Comparison of ENCODE assay signal across 8 cellular contexts in genomic region chr11:46120361-46120710, GRCh38. TPM values are rescaled to one million over a fixed set of nuclear protein-coding genes. Genes with fewer than 3 reads are reported as not detected.
DNase-seq lines count a peak whose midpoint lies in the region; ATAC-seq and TF ChIP-seq lines count a peak whose summit lies in the region.

No MANE protein-coding gene starts in this region.

- H3K27me3 Mint-ChIP-seq in activated CD8-positive, alpha-beta T cell treated with anti-CD3 and anti-CD28 coated beads for 36 hours = no peaks in the 10 kb centered on the region

- no peaks in the 10 kb centered on the region for H3K27me3 ChIP-seq in rectal smooth muscle tissue (ENCODE audit: control insufficient read depth, insufficient read depth, low read length)

- no peaks in the 10 kb centered on the region for H3K9me3 Mint-ChIP-seq in activated naive CD4-positive, alpha-beta T cell treated with anti-CD3 and anti-CD28 coated beads, Interleukin-2, amount 50 U/mL, for 72 hours
- H3K9me3 Mint-ChIP-seq in activated CD8-positive, alpha-beta T cell treated with anti-CD3 and anti-CD28 coated beads for 36 hours = no peaks in the 10 kb centered on the region

- peaks cover 7% of the 10 kb centered on the region for H3K4me1 ChIP-seq in rectal smooth muscle tissue (ENCODE audit: control insufficient read depth, insufficient read depth, low read length)

- intact Hi-C loops in activated CD8-positive, alpha-beta T cell treated with anti-CD3 and anti-CD28 coated beads for 36 hours (cut with micrococcal nuclease) = loop anchor here (10.0 kb wide), 2 partner anchors 114 to 184 kb away; no protein-coding TSS in a partner anchor
- intact Hi-C loops in head of caudate nucleus (cut with DNase I) = no loop called here

- CTCF ChIA-PET in activated CD8-positive, alpha-beta T cell treated with anti-CD3 and anti-CD28 coated beads for 36 hours (lab: Charles Lee) = interaction anchor here (1.1 kb wide), 1 partner anchor 19 kb away, joined by 3 read pairs; no protein-coding TSS in a partner anchor

- H3K4me1 Mint-ChIP-seq in activated CD8-positive, alpha-beta T cell treated with anti-CD3 and anti-CD28 coated beads for 36 hours (ENCODE audit: low read depth) = peaks cover 38% of the 10 kb centered on the region

- H3K4me3 Mint-ChIP-seq in activated CD8-positive, alpha-beta T cell treated with anti-CD3 and anti-CD28 coated beads for 36 hours = peak overlapping the region; percentile 87

- peak; percentile 19 for DNase-seq in activated naive CD4-positive, alpha-beta T cell treated with Interleukin-2 at 50 U/mL for 16 hours
- DNase-seq in activated naive CD4-positive, alpha-beta T cell treated with anti-CD3 and anti-CD28 coated beads, Interleukin-2, amount 50 U/mL, for 72 hours (ENCODE audit: low spot score in 2 of 2) = no peak
- DNase-seq in activated CD8-positive, alpha-beta T cell treated with anti-CD3 and anti-CD28 coated beads for 36 hours = peak; percentile 42
- DNase-seq in head of caudate nucleus (peak in 25 of 42 donors; percentile 8 to 61 (median 28)), putamen (ENCODE audit: low spot score) (no peak)

- peaks cover 7 to 12% of the 10 kb centered on the region in 2 donors for H3K36me3 Mint-ChIP-seq in activated naive CD4-positive, alpha-beta T cell treated with anti-CD3 and anti-CD28 coated beads, Interleukin-2, amount 50 U/mL, for 72 hours
- H3K36me3 Mint-ChIP-seq in activated CD8-positive, alpha-beta T cell treated with anti-CD3 and anti-CD28 coated beads for 36 hours (ENCODE audit: low read depth) = peaks cover 2% of the 10 kb centered on the region

- peak overlapping the region; percentile 84 for H3K4me3 ChIP-seq in rectal smooth muscle tissue (ENCODE audit: low read length)

- no peak overlapping the region for H3K9ac ChIP-seq in rectal smooth muscle tissue (ENCODE audit: low read length)

- H3K36me3 ChIP-seq in rectal smooth muscle tissue (ENCODE audit: control insufficient read depth, insufficient read depth, low read length) = no peaks in the 10 kb centered on the region

- ATAC-seq in activated naive CD4-positive, alpha-beta T cell treated with anti-CD3 and anti-CD28 coated beads, Interleukin-2, amount 50 U/mL, for 72 hours = no peak
- ATAC-seq in activated CD8-positive, alpha-beta T cell treated with anti-CD3 and anti-CD28 coated beads for 36 hours = no peak
- ATAC-seq in GM19328 (IDR thresholded peaks at IDR 0.05; ENCODE audit: unreplicated experiment) (no peak), HG03520 (IDR thresholded peaks at IDR 0.05; ENCODE audit: unreplicated experiment) (no peak)

- no peak for TF ChIP-seq CTCF in activated CD8-positive, alpha-beta T cell treated with anti-CD3 and anti-CD28 coated beads for 36 hours (IDR thresholded peaks at IDR 0.05)

- POLR2A ChIA-PET in activated CD8-positive, alpha-beta T cell treated with anti-CD3 and anti-CD28 coated beads for 36 hours (lab: Charles Lee) = no interaction called here

- peak overlapping the region in 1 of 2 donors; percentile 88 for H3K27ac Mint-ChIP-seq in activated naive CD4-positive, alpha-beta T cell treated with anti-CD3 and anti-CD28 coated beads, Interleukin-2, amount 50 U/mL, for 72 hours
- peak overlapping the region; percentile 89 for H3K27ac Mint-ChIP-seq in activated CD8-positive, alpha-beta T cell treated with anti-CD3 and anti-CD28 coated beads for 36 hours

- H3K27ac ChIP-seq in rectal smooth muscle tissue (ENCODE audit: low read depth, low read length) = peak overlapping the region; percentile 88

RNA-seq across cellular contexts. Expression of gene PHF21A, which starts 0.9 kb away (rescaled TPM):
- 10 to 100 TPM; 53.0 to 54.6 TPM for total RNA-seq in activated naive CD4-positive, alpha-beta T cell treated with anti-CD3 and anti-CD28 coated beads, Interleukin-2, amount 50 U/mL, for 72 hours
- 10 to 100 TPM; 36.2 to 40.4 TPM for total RNA-seq in activated CD8-positive, alpha-beta T cell treated with anti-CD3 and anti-CD28 coated beads for 36 hours

Comparison
In these comparisons a context has a peak if more than half of its experiments do, and no peak if none do; other contexts are left out.
1. DNase-seq: peak in activated naive CD4-positive, alpha-beta T cell treated with Interleukin-2 at 50 U/mL for 16 hours (single experiment), activated CD8-positive, alpha-beta T cell treated with anti-CD3 and anti-CD28 coated beads for 36 hours (single experiment) and head of caudate nucleus (25 of 42); none in activated naive CD4-positive, alpha-beta T cell treated with anti-CD3 and anti-CD28 coated beads, Interleukin-2, amount 50 U/mL, for 72 hours (0 of 2) and putamen (single experiment).